8 cellular contexts compared by ENCODE assay signal in the genomic region with DNA sequence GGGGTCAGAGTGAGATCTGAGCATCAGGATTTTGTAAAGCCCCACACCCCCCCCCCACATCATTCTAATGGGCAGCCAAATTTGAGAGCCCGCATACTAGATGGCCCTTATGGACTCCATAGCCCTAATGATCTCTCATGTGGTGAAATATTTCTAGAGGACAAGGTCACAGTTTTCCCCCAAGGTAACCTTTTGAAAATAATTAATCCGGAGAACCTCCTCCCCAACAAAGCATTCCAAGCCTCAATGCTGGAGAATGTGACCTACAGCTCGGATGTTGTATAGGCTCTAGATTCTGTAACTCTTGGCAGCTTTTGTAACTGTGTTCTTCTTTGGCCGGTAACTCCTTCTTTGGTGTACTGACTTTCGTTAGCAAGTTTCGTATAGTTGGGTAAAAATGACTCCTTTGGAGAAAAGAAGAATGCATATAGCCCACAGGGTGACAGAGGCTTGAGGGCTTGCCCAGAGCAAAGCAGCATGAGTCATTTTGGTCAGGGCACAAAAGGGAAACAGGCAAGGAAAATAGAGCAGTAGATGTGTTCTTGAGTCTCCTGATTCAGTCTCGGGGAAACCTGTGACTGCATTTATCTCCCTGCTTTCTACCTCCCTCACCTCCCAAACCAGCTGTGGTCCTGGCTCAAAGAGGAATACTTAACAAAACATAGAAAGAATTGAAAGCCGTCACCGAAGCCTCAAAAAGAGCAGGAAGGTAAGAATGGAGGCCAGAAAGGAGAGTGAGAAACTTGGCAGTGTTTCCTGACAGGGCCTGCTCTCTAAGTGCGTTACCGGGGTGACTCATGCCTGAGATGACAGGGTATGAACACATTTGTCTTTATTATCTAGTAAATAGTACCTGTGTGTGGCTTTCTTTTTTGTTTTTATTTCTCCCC. TPM values are rescaled to one million over a fixed set of nuclear protein-coding genes. Genes with fewer than 3 reads are reported as not detected.
DNase-seq lines count a peak whose midpoint lies in the region; ATAC-seq and TF ChIP-seq lines count a peak whose summit lies in the region.

No MANE protein-coding gene starts in this region.

- H3K9me3 Mint-ChIP-seq in activated naive CD4-positive, alpha-beta T cell treated with anti-CD3 and anti-CD28 coated beads, Interleukin-2, amount 50 U/mL, for 72 hours, result no peaks in the 10 kb centered on the region

- peak in 1 of 2 donors; percentile 49 for DNase-seq in activated naive CD4-positive, alpha-beta T cell treated with anti-CD3 and anti-CD28 coated beads, Interleukin-2, amount 50 U/mL, for 72 hours (ENCODE audit: low spot score in 2 of 2)
- DNase-seq in activated naive CD4-positive, alpha-beta T cell treated with anti-CD3 and anti-CD28 coated beads, Interleukin-2, amount 50 U/mL, for 16 hours, result no peak
- DNase-seq in NCI-H2107 treated with DMSO at 0.1 percent for 48 hours (lab: John Stamatoyannopoulos, UW; ENCODE audit: unreplicated experiment) (peak; percentile 20), ascending aorta (ENCODE audit: low spot score in 2 of 2) (peak in 1 of 2 donors; percentile 80), mucosa of descending colon (no peak)

- H3K27ac Mint-ChIP-seq in activated naive CD4-positive, alpha-beta T cell treated with anti-CD3 and anti-CD28 coated beads, Interleukin-2, amount 50 U/mL, for 72 hours, result peak overlapping the region; percentile 65 to 90

- H3K4me3 ChIP-seq in ascending aorta, result no peak overlapping the region
- no peak overlapping the region for H3K4me3 ChIP-seq in mucosa of descending colon

- peaks cover 0 to 17% of the 10 kb centered on the region in 2 donors for H3K4me1 ChIP-seq in ascending aorta
- H3K4me1 ChIP-seq in mucosa of descending colon (ENCODE audit: low read depth), result no peaks in the 10 kb centered on the region

- no peaks in the 10 kb centered on the region for H3K36me3 Mint-ChIP-seq in activated naive CD4-positive, alpha-beta T cell treated with anti-CD3 and anti-CD28 coated beads, Interleukin-2, amount 50 U/mL, for 72 hours

- intact Hi-C loops in ascending aorta (cut with DNase I), result loop anchor here (5.0 kb wide), 2 partner anchors 279 to 354 kb away; partner anchors contain the start of genes ANP32B and NANS
- intact Hi-C loops in mucosa of descending colon (cut with DNase I, micrococcal nuclease), result no loop called here

- H3K36me3 ChIP-seq in ascending aorta (no peaks in the 10 kb centered on the region), mucosa of descending colon (ENCODE audit: low read depth) (no peaks in the 10 kb centered on the region)

- ATAC-seq in activated naive CD4-positive, alpha-beta T cell treated with anti-CD3 and anti-CD28 coated beads, Interleukin-2, amount 50 U/mL, for 72 hours, result peak; percentile 91 to 93
- peak; percentile 62 for ATAC-seq in mucosa of descending colon
- ATAC-seq in HG02852 (IDR thresholded peaks at IDR 0.05; ENCODE audit: unreplicated experiment), result no peak
- no peak for ATAC-seq in HG02884 (IDR thresholded peaks at IDR 0.05; ENCODE audit: unreplicated experiment)
- ATAC-seq in HG02623 (IDR thresholded peaks at IDR 0.05; ENCODE audit: unreplicated experiment), result no peak

- peak overlapping the region; percentile 82 for H3K27ac ChIP-seq in ascending aorta

- no peaks in the 10 kb centered on the region for H3K27me3 ChIP-seq in ascending aorta

- TF ChIP-seq CTCF in ascending aorta (IDR thresholded peaks at IDR 0.05) (no peak), mucosa of descending colon (IDR thresholded peaks at IDR 0.05) (no peak)

- H3K9me3 ChIP-seq in ascending aorta (no peaks in the 10 kb centered on the region), mucosa of descending colon (no peaks in the 10 kb centered on the region)

RNA-seq across cellular contexts. Expression of gene XPA, which starts 6.5 kb away (rescaled TPM):
- 1 to 10 TPM; 7.7 to 8.4 TPM for total RNA-seq in activated naive CD4-positive, alpha-beta T cell treated with anti-CD3 and anti-CD28 coated beads, Interleukin-2, amount 50 U/mL, for 72 hours
- total RNA-seq in ascending aorta (3.2 TPM), mucosa of descending colon (10 to 100 TPM; 10.8 to 24.0 (median 14.6) TPM)

Comparison
In these comparisons a context has a peak if more than half of its experiments do, and no peak if none do; other contexts are left out.
1. ATAC-seq: peak in activated naive CD4-positive, alpha-beta T cell treated with anti-CD3 and anti-CD28 coated beads, Interleukin-2, amount 50 U/mL, for 72 hours (2 of 2) and mucosa of descending colon (single experiment); none in HG02852 (single experiment), HG02884 (single experiment) and HG02623 (single experiment).